In the genomic region with DNA sequence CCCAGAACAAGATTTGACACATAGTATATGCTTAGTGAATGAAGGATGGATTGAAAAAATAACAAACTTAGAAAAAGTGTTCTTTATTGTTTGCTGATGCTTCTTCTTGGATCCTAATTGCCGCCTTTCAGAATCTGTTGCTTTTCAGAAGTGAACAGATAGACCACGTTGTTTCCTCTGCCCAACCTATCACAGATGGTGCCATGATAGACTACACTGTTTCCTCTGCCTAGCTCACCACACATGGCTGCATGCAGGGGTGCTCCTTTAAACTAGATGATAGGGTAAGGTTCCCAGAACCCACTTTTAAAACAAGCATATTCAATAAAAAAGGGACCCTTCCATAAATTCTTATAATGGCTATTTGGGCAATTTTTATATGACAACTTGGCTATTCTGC, we compare ENCODE assay signal across 32 cellular contexts. TPM values are rescaled to one million over a fixed set of nuclear protein-coding genes. Genes with fewer than 3 reads are reported as not detected.
"Had no signal": no experiment of that assay in that cellular context is flagged by ENCODE, and none has a peak within 500 bp of the region (broad histone marks: within the 10 kb centered on the region; RNA-seq: fewer than 3 reads in every experiment).

No MANE protein-coding gene starts in this region.

- H3K4me3 Mint-ChIP-seq: activated CD4-positive, alpha-beta memory T cell treated with anti-CD3 and anti-CD28 coated beads, Interleukin-2, amount 10 ng/mL, durations not matched to agents 7 days and 5 days; activated CD4-positive, alpha-beta T cell treated with anti-CD3 and anti-CD28 coated beads, Interleukin-2, amount 10 ng/mL, durations not matched to agents 7 days and 5 days; activated naive CD4-positive, alpha-beta T cell treated with anti-CD3 and anti-CD28 coated beads, Interleukin-2, amount 10 ng/mL, durations not matched to agents 7 days and 5 days; activated naive CD8-positive, alpha-beta T cell treated with anti-CD3 and anti-CD28 coated beads, Interleukin-2, amount 10 ng/mL, durations not matched to agents 7 days and 5 days; activated T-cell treated with anti-CD3 and anti-CD28 coated beads, Interleukin-2, amount 50 U/mL, for 24 hours; endodermal cell; neural crest cell; stimulated activated naive CD8-positive, alpha-beta T cell treated with anti-CD3 and anti-CD28 coated beads, Interleukin-15, amount 100 ng/mL, for 72 hours; WTC11 had no signal

- H3K9me3 ChIP-seq: ascending aorta, pancreas, prostate gland, thyroid gland, upper lobe of right lung had no signal

- H3K36me3 ChIP-seq: ascending aorta, heart right ventricle, pancreas, prostate gland, thyroid gland, upper lobe of right lung had no signal

- DNase-seq: activated CD4-positive, alpha-beta memory T cell treated with anti-CD3 and anti-CD28 coated beads, Interleukin-2, amount 10 ng/mL, durations not matched to agents 7 days and 5 days; activated CD4-positive, alpha-beta T cell treated with anti-CD3 and anti-CD28 coated beads for 1 hour; activated CD4-positive, alpha-beta T cell treated with anti-CD3 and anti-CD28 coated beads, Interleukin-2, amount 10 ng/mL, durations not matched to agents 7 days and 5 days; activated CD8-positive, alpha-beta memory T cell treated with anti-CD3 and anti-CD28 coated beads, Interleukin-2, amount 50 U/mL, for 48 hours; activated gamma-delta T cell; activated naive CD4-positive, alpha-beta T cell treated with anti-CD3 and anti-CD28 coated beads, Interleukin-2, amount 10 ng/mL, durations not matched to agents 7 days and 5 days; activated naive CD8-positive, alpha-beta T cell treated with anti-CD3 and anti-CD28 coated beads, Interleukin-2, amount 10 ng/mL, durations not matched to agents 7 days and 5 days; activated T-cell treated with anti-CD3 and anti-CD28 coated beads, Interleukin-2, amount 50 U/mL, for 24 hours; caudate nucleus; endodermal cell; foreskin melanocyte; heart right ventricle; kidney glomerular epithelial cell; nucleus accumbens; pancreas; retina; stimulated activated CD4-positive, alpha-beta T cell treated with anti-CD3 and anti-CD28 coated beads, Interleukin-12 subunit alpha, Interleukin-12 subunit beta, amount 100 ng/mL, for 4 hours; stimulated activated CD4-positive, alpha-beta T cell treated with anti-CD3 and anti-CD28 coated beads, Interleukin-4, amount 100 ng/mL, for 1 hour; stimulated activated naive CD8-positive, alpha-beta T cell treated with anti-CD3 and anti-CD28 coated beads, Interleukin-15, amount 100 ng/mL, for 72 hours; substantia nigra; thyroid gland; upper lobe of right lung had no signal

- H3K27me3 ChIP-seq: ascending aorta, pancreas, thyroid gland, upper lobe of right lung had no signal

- H3K4me3 ChIP-seq: ascending aorta, heart right ventricle, pancreas, prostate gland, skin epidermis, thyroid gland, upper lobe of right lung had no signal

- ATAC-seq: esophagus mucosa; heart right ventricle; left lobe of liver; pancreas; sciatic nerve; stimulated activated naive CD8-positive, alpha-beta T cell treated with anti-CD3 and anti-CD28 coated beads, Interleukin-15, amount 100 ng/mL, for 72 hours; upper lobe of right lung; WTC11 had no signal

- H3K27ac Mint-ChIP-seq: activated CD4-positive, alpha-beta memory T cell treated with anti-CD3 and anti-CD28 coated beads, Interleukin-2, amount 10 ng/mL, durations not matched to agents 7 days and 5 days; activated CD4-positive, alpha-beta T cell treated with anti-CD3 and anti-CD28 coated beads, Interleukin-2, amount 10 ng/mL, durations not matched to agents 7 days and 5 days; activated naive CD4-positive, alpha-beta T cell treated with anti-CD3 and anti-CD28 coated beads, Interleukin-2, amount 10 ng/mL, durations not matched to agents 7 days and 5 days; activated naive CD8-positive, alpha-beta T cell treated with anti-CD3 and anti-CD28 coated beads, Interleukin-2, amount 10 ng/mL, durations not matched to agents 7 days and 5 days; activated T-cell treated with anti-CD3 and anti-CD28 coated beads, Interleukin-2, amount 50 U/mL, for 24 hours; brain; endodermal cell; stimulated activated naive CD8-positive, alpha-beta T cell treated with anti-CD3 and anti-CD28 coated beads, Interleukin-15, amount 100 ng/mL, for 72 hours; WTC11 had no signal

- H3K27ac ChIP-seq: ascending aorta, heart right ventricle, pancreas, prostate gland, skin epidermis, thyroid gland, upper lobe of right lung had no signal

- H3K9me3 Mint-ChIP-seq: activated CD4-positive, alpha-beta memory T cell treated with anti-CD3 and anti-CD28 coated beads, Interleukin-2, amount 10 ng/mL, durations not matched to agents 7 days and 5 days; activated CD4-positive, alpha-beta T cell treated with anti-CD3 and anti-CD28 coated beads, Interleukin-2, amount 10 ng/mL, durations not matched to agents 7 days and 5 days; activated naive CD4-positive, alpha-beta T cell treated with anti-CD3 and anti-CD28 coated beads, Interleukin-2, amount 10 ng/mL, durations not matched to agents 7 days and 5 days; activated naive CD8-positive, alpha-beta T cell treated with anti-CD3 and anti-CD28 coated beads, Interleukin-2, amount 10 ng/mL, durations not matched to agents 7 days and 5 days; activated T-cell treated with anti-CD3 and anti-CD28 coated beads, Interleukin-2, amount 50 U/mL, for 24 hours; stimulated activated naive CD8-positive, alpha-beta T cell treated with anti-CD3 and anti-CD28 coated beads, Interleukin-15, amount 100 ng/mL, for 72 hours had no signal

- H3K36me3 Mint-ChIP-seq: activated naive CD4-positive, alpha-beta T cell treated with anti-CD3 and anti-CD28 coated beads, Interleukin-2, amount 10 ng/mL, durations not matched to agents 7 days and 5 days; activated naive CD8-positive, alpha-beta T cell treated with anti-CD3 and anti-CD28 coated beads, Interleukin-2, amount 10 ng/mL, durations not matched to agents 7 days and 5 days; brain had no signal

- H3K4me1 ChIP-seq: ascending aorta, pancreas, prostate gland had no signal

RNA-seq across cellular contexts. Expression of a gene that starts 4.6 kb away (rescaled TPM):
- total RNA-seq: activated CD4-positive, alpha-beta T cell treated with anti-CD3 and anti-CD28 coated beads, Interleukin-2, amount 10 ng/mL, durations not matched to agents 7 days and 5 days; activated naive CD8-positive, alpha-beta T cell treated with anti-CD3 and anti-CD28 coated beads, Interleukin-2, amount 10 ng/mL, durations not matched to agents 7 days and 5 days; ascending aorta; left lobe of liver; T-helper 1 cell treated with Interleukin-12 subunit alpha and Interleukin-12 subunit beta and Interleukin-4 antibody, amounts not matched to agents 30 ng/mL and 1 ng/mL, for 36 hours had no signal
